ENCODE assay signal across 12 cellular contexts in genomic region chr3:134652409-134652831, GRCh38. TPM values are rescaled to one million over a fixed set of nuclear protein-coding genes. Genes with fewer than 3 reads are reported as not detected.
DNase-seq lines count a peak whose midpoint lies in the region; ATAC-seq and TF ChIP-seq lines count a peak whose summit lies in the region.
"Had no signal": no experiment of that assay in that cellular context is flagged by ENCODE, and none has a peak within 500 bp of the region (broad histone marks: within the 10 kb centered on the region; RNA-seq: fewer than 3 reads in every experiment).

No MANE protein-coding gene starts in this region.

- no peaks in the 10 kb centered on the region for H4K20me1 ChIP-seq in IMR-90 (ENCODE audit: insufficient read depth, low read length)
- H4K20me1 ChIP-seq in osteoblast (ENCODE audit: insufficient read depth, low read length) = no peaks in the 10 kb centered on the region

- no peak for ATAC-seq in IMR-90 (ENCODE audit: low read depth)
- ATAC-seq in activated naive CD8-positive, alpha-beta T cell treated with anti-CD3 and anti-CD28 coated beads, Interleukin-2, amount 50 U/mL, for 24 hours = no peak
- ATAC-seq: effector memory CD8-positive, alpha-beta T cell; HCT116; right lobe of liver had no signal

- no peaks in the 10 kb centered on the region for H3K9me3 Mint-ChIP-seq in activated naive CD8-positive, alpha-beta T cell treated with anti-CD3 and anti-CD28 coated beads, Interleukin-2, amount 50 U/mL, for 24 hours
- H3K9me3 Mint-ChIP-seq in activated naive CD8-positive, alpha-beta T cell treated with anti-CD3 and anti-CD28 coated beads for 36 hours = no peaks in the 10 kb centered on the region

- no peaks in the 10 kb centered on the region for H3K4me1 Mint-ChIP-seq in activated naive CD8-positive, alpha-beta T cell treated with anti-CD3 and anti-CD28 coated beads, Interleukin-2, amount 50 U/mL, for 24 hours
- H3K4me1 Mint-ChIP-seq in activated naive CD8-positive, alpha-beta T cell treated with anti-CD3 and anti-CD28 coated beads for 36 hours = no peaks in the 10 kb centered on the region

- POLR2A ChIA-PET in IMR-90 (lab: Charles Lee; ENCODE audit: unreplicated experiment) = no interaction called here

- H3K4me2 ChIP-seq in IMR-90 (ENCODE audit: low read depth, low read length) (no peak overlapping the region), osteoblast (ENCODE audit: insufficient read depth, low read length) (peak overlapping the region; percentile 87)

- peaks cover 22% of the 10 kb centered on the region for H3K27me3 Mint-ChIP-seq in activated naive CD8-positive, alpha-beta T cell treated with anti-CD3 and anti-CD28 coated beads, Interleukin-2, amount 50 U/mL, for 24 hours
- peaks cover 20% of the 10 kb centered on the region for H3K27me3 Mint-ChIP-seq in activated naive CD8-positive, alpha-beta T cell treated with anti-CD3 and anti-CD28 coated beads for 36 hours

- H3K9me3 ChIP-seq in IMR-90 (ENCODE audit: control insufficient read depth, insufficient read depth, low read length) (no peaks in the 10 kb centered on the region), osteoblast (ENCODE audit: low read depth, low read length) (no peaks in the 10 kb centered on the region)
- H3K9me3 ChIP-seq: right lobe of liver had no signal

- no peaks in the 10 kb centered on the region for H3K36me3 Mint-ChIP-seq in activated naive CD8-positive, alpha-beta T cell treated with anti-CD3 and anti-CD28 coated beads, Interleukin-2, amount 50 U/mL, for 24 hours (ENCODE audit: low read depth)
- H3K36me3 Mint-ChIP-seq in activated naive CD8-positive, alpha-beta T cell treated with anti-CD3 and anti-CD28 coated beads for 36 hours = no peaks in the 10 kb centered on the region

- no peak overlapping the region for H4K5ac ChIP-seq in IMR-90 (ENCODE audit: low read depth, low read length)

- no peak overlapping the region for H3K18ac ChIP-seq in IMR-90 (ENCODE audit: low read depth, low read length)

- no peak overlapping the region for H4K91ac ChIP-seq in IMR-90 (ENCODE audit: insufficient read depth, low read depth, low read length)

- no peak overlapping the region for H2BK15ac ChIP-seq in IMR-90 (ENCODE audit: low read depth, low read length)

- H3K23ac ChIP-seq in IMR-90 (ENCODE audit: low read depth, low read length) = no peak overlapping the region

- dilution Hi-C loops in IMR-90 (cut with HindIII; ENCODE audit: low sequenced_read_pairs, unreplicated experiment) = no loop called here

- no peak overlapping the region for H3K27ac Mint-ChIP-seq in activated naive CD8-positive, alpha-beta T cell treated with anti-CD3 and anti-CD28 coated beads, Interleukin-2, amount 50 U/mL, for 24 hours
- no peak overlapping the region for H3K27ac Mint-ChIP-seq in activated naive CD8-positive, alpha-beta T cell treated with anti-CD3 and anti-CD28 coated beads for 36 hours
- H3K27ac Mint-ChIP-seq: effector memory CD8-positive, alpha-beta T cell; IgD-negative memory B cell had no signal

- H2AK9ac ChIP-seq in IMR-90 (replicated peaks; ENCODE audit: low read depth, low read length, poor library complexity) = no peak overlapping the region

- TF ChIP-seq RAD21 in IMR-90 (IDR thresholded peaks at IDR 0.05; ENCODE audit: low read length) = no peak

- no peak overlapping the region for H3K4me3 Mint-ChIP-seq in activated naive CD8-positive, alpha-beta T cell treated with anti-CD3 and anti-CD28 coated beads, Interleukin-2, amount 50 U/mL, for 24 hours
- no peak overlapping the region for H3K4me3 Mint-ChIP-seq in activated naive CD8-positive, alpha-beta T cell treated with anti-CD3 and anti-CD28 coated beads for 36 hours
- H3K4me3 Mint-ChIP-seq: effector memory CD8-positive, alpha-beta T cell had no signal

- H3K79me1 ChIP-seq in IMR-90 (ENCODE audit: low read depth in 1 of 2, low read length in 2 of 2) = no peaks in the 10 kb centered on the region

- no peaks in the 10 kb centered on the region for H3K79me2 ChIP-seq in osteoblast (ENCODE audit: insufficient read depth, low read length)

- H3K4me1 ChIP-seq in IMR-90 (ENCODE audit: control insufficient read depth, insufficient read depth, low read length) = no peaks in the 10 kb centered on the region
- peaks cover 28% of the 10 kb centered on the region for H3K4me1 ChIP-seq in osteoblast (ENCODE audit: insufficient read depth, low read length)

- no TSS peak for BruUV-seq in IMR-90 (replicated peaks; lab: Mats Ljungman, UMichigan)

- no peak overlapping the region for H3K4me3 ChIP-seq in IMR-90 (ENCODE audit: insufficient read depth, low read depth, low read length)
- H3K4me3 ChIP-seq in brain microvascular endothelial cell (ENCODE audit: low read depth, low read length) = no peak overlapping the region
- H3K4me3 ChIP-seq in osteoblast (ENCODE audit: insufficient read depth, low read length) = no peak overlapping the region
- H3K4me3 ChIP-seq: right lobe of liver had no signal

- H2AK5ac ChIP-seq in IMR-90 (ENCODE audit: low read depth, low read length) = no peak overlapping the region

- no peak overlapping the region for H3K56ac ChIP-seq in IMR-90 (ENCODE audit: extremely low read depth, insufficient read depth, low read length)

- no peak overlapping the region for H2BK20ac ChIP-seq in IMR-90 (ENCODE audit: low read depth, low read length)

- no peak overlapping the region for H3K9ac ChIP-seq in IMR-90 (ENCODE audit: low read depth, low read length)

- intact Hi-C loops in IMR-90 (cut with micrococcal nuclease) = no loop called here

- H2BK5ac ChIP-seq in IMR-90 (ENCODE audit: low read depth, low read length, poor library complexity, severe bottlenecking) = no peak overlapping the region

- in situ Hi-C loops in IMR-90 (cut with MboI; ENCODE audit: low sequenced_read_pairs) = no loop called here
- in situ Hi-C loops in brain microvascular endothelial cell (cut with HindIII; ENCODE audit: low pct_ligation_motif_present, low sequenced_read_pairs) = no loop called here

- H2AFZ ChIP-seq in IMR-90 (replicated peaks; ENCODE audit: low read length, poor library complexity) = no peak overlapping the region
- no peak overlapping the region for H2AFZ ChIP-seq in osteoblast (ENCODE audit: low read length)

- H3K4ac ChIP-seq in IMR-90 (ENCODE audit: low read depth, low read length) = no peak overlapping the region

- no peak overlapping the region for H3K14ac ChIP-seq in IMR-90 (replicated peaks; ENCODE audit: low read depth, low read length)

- DNase-seq in DMS79 (lab: John Stamatoyannopoulos, UW) (peak; percentile 78), IMR-90 (peak; percentile 29), brain microvascular endothelial cell (peak; percentile 45), osteoblast (ENCODE audit: insufficient read length, low spot score, missing footprints) (peak; percentile 93), NCI-H510A treated with DMSO at 0.1 percent for 48 hours (lab: John Stamatoyannopoulos, UW) (no peak), iPS-NIHi7 (ENCODE audit: extremely low spot score) (no peak)
- no peak for DNase-seq in activated naive CD8-positive, alpha-beta T cell treated with anti-CD3 and anti-CD28 coated beads, Interleukin-2, amount 50 U/mL, for 24 hours
- no peak for DNase-seq in activated naive CD8-positive, alpha-beta T cell treated with anti-CD3 and anti-CD28 coated beads for 36 hours
- DNase-seq: effector memory CD8-positive, alpha-beta T cell; right lobe of liver had no signal

- H3K27me3 ChIP-seq in IMR-90 (ENCODE audit: control insufficient read depth, insufficient read depth, low read length) (peaks cover 24% of the 10 kb centered on the region), brain microvascular endothelial cell (replicated peaks) (no peaks in the 10 kb centered on the region), osteoblast (ENCODE audit: insufficient read depth, low read length) (no peaks in the 10 kb centered on the region)
- H3K27me3 ChIP-seq: right lobe of liver had no signal

- H3K36me3 ChIP-seq in IMR-90 (ENCODE audit: control insufficient read depth, insufficient read depth, low read length) (no peaks in the 10 kb centered on the region), brain microvascular endothelial cell (replicated peaks) (no peaks in the 10 kb centered on the region), osteoblast (ENCODE audit: insufficient read depth, low read length) (no peaks in the 10 kb centered on the region)
- H3K36me3 ChIP-seq: right lobe of liver had no signal

- CTCF ChIA-PET in IMR-90 (lab: Yijun Ruan, JAX) = no interaction called here

- no peak overlapping the region for H2BK120ac ChIP-seq in IMR-90 (ENCODE audit: low read depth, low read length)

- H4K8ac ChIP-seq in IMR-90 (ENCODE audit: low read depth in 2 of 2, low read length in 2 of 2) = no peak overlapping the region

- no CpG with 5 or more reads among the region's 7 CpGs for WGBS in IMR-90 (ENCODE audit: extremely low coverage in 2 of 2, insufficient read length in 1 of 2), 2 experiments

- no peak for TF ChIP-seq POLR2A in IMR-90 (IDR thresholded peaks at IDR 0.05; ENCODE audit: low read depth, low read length)

- H3K9me1 ChIP-seq in IMR-90 (ENCODE audit: insufficient read depth, low read length) = no peaks in the 10 kb centered on the region; the same call in 1 of the 2 replicates

- H3K27ac ChIP-seq in IMR-90 (ENCODE audit: insufficient read depth, low read length) (no peak overlapping the region), brain microvascular endothelial cell (no peak overlapping the region), osteoblast (ENCODE audit: low read depth, low read length) (peak overlapping the region; percentile 87)
- H3K27ac ChIP-seq: right lobe of liver had no signal

- no peak for TF ChIP-seq CTCF in IMR-90 (conservative IDR thresholded peaks at IDR 0.05; ENCODE audit: low read depth, low read length)
- no peak for TF ChIP-seq CTCF in brain microvascular endothelial cell (IDR thresholded peaks at IDR 0.05; ENCODE audit: low read depth, low read length, missing control alignments)
- TF ChIP-seq CTCF in osteoblast (IDR thresholded peaks at IDR 0.05; ENCODE audit: extremely low read depth, low read depth, low read length) = no peak

TF ChIP-seq in IMR-90, 13 proteins besides CTCF, POLR2A, EP300 and RAD21:
- no peak for TF ChIP-seq CHD1 (IDR thresholded peaks at IDR 0.05; ENCODE audit: low read depth, low read length)
- 0 out of 2 replicates have a peak, but pooled peaks have one; percentile 16 for TF ChIP-seq MAZ (IDR thresholded peaks at IDR 0.05; ENCODE audit: borderline replicate concordance, low read depth, low read length)

RNA-seq across cellular contexts. Expression of gene KY, which starts 1.6 kb away (rescaled TPM):
- total RNA-seq in IMR-90 (2012; rRNA removed) (under 0.01 TPM in 2 replicates), osteoblast (2.1 and 3.6 TPM in 2 replicates)
- 0.04 and 0.09 TPM in 2 replicates for polyA plus RNA-seq in IMR-90 (2012; rRNA removed)
- 0.02 TPM in 2 replicates for polyA plus RNA-seq in IMR-90 (2012; cell fraction: cytosol; rRNA removed)
- 0.02 and 0.04 TPM in 2 replicates for polyA plus RNA-seq in IMR-90 (2012; cell fraction: nucleus; rRNA removed; ENCODE audit: low replicate concordance)
- total RNA-seq in activated naive CD8-positive, alpha-beta T cell treated with anti-CD3 and anti-CD28 coated beads for 36 hours = not detected
- total RNA-seq: right lobe of liver had no signal
- polyA plus RNA-seq: IgD-negative memory B cell had no signal

Comparison
In these comparisons a context has a peak if more than half of its experiments do, and no peak if none do; other contexts are left out.
1. DNase-seq: peak in DMS79 (single experiment), IMR-90 (single experiment), brain microvascular endothelial cell (single experiment) and osteoblast (single experiment); none in NCI-H510A treated with DMSO at 0.1 percent for 48 hours (single experiment), activated naive CD8-positive, alpha-beta T cell treated with anti-CD3 and anti-CD28 coated beads, Interleukin-2, amount 50 U/mL, for 24 hours (single experiment), iPS-NIHi7 (single experiment) and activated naive CD8-positive, alpha-beta T cell treated with anti-CD3 and anti-CD28 coated beads for 36 hours (single experiment).